In genomic region chr10:132258423-132258822, GRCh38 we compare ENCODE assay signal across 7 cellular contexts.
"Had no signal": no experiment of that assay in that cellular context is flagged by ENCODE, and none has a peak within 500 bp of the region (broad histone marks: within the 10 kb centered on the region; RNA-seq: fewer than 3 reads in every experiment).

No MANE protein-coding gene starts in this region.

- ATAC-seq: GM23338, HCT116, HepG2 had no signal

- H3K4me3 Mint-ChIP-seq: GM23338, HFFc6, IgD-negative memory B cell had no signal

- H3K9me3 Mint-ChIP-seq: GM23338, HFFc6, IgD-negative memory B cell had no signal

- H3K36me3 Mint-ChIP-seq: IgD-negative memory B cell had no signal

- H2AFZ ChIP-seq: GM23338 had no signal

- DNase-seq: HFFc6 had no signal

- H3K4me2 ChIP-seq: GM23338 had no signal

- H3K27ac ChIP-seq: HL-60 had no signal

- H3K27ac Mint-ChIP-seq: GM23338, HFFc6, IgD-negative memory B cell had no signal

- H3K9me3 ChIP-seq: HAP-1 had no signal

- H3K4me3 ChIP-seq: GM23338, HAP-1 had no signal

- H3K36me3 ChIP-seq: HAP-1 had no signal
